Comparison of ENCODE assay signal across 32 cellular contexts in the genomic region with DNA sequence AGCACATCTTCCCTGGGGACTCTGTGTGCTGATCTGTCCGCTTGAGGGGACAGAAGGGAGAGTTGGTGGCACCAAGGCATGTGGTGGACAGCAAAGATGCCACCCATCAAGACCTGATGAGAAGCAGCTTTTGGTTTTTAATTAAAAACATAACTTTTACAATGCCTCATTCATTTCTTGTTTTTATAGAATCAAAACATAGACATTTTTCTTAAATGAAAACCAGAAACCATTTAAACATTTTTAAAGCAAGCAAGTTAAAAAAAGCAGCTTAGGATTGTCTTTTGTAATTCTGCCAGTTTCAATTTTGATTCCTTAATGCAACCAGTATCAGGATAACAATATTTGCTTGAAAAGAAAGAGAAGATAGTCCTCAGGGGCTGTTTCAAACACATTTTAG.
"Had no signal": no experiment of that assay in that cellular context is flagged by ENCODE, and none has a peak within 500 bp of the region (broad histone marks: within the 10 kb centered on the region; RNA-seq: fewer than 3 reads in every experiment).

No MANE protein-coding gene starts in this region.

- H3K4me3 ChIP-seq: ascending aorta, breast epithelium, cardiac muscle cell, coronary artery, dorsolateral prefrontal cortex, esophagus muscularis mucosa, gastrocnemius medialis, heart left ventricle had no signal

- H3K4me1 ChIP-seq: ascending aorta, breast epithelium, esophagus muscularis mucosa, foreskin keratinocyte, gastrocnemius medialis, heart left ventricle had no signal

- H3K36me3 ChIP-seq: ascending aorta, breast epithelium, cardiac muscle cell, gastrocnemius medialis, WERI-Rb-1 had no signal

- H3K9me3 ChIP-seq: ascending aorta, breast epithelium, esophagus muscularis mucosa, gastrocnemius medialis, heart left ventricle had no signal

- DNase-seq: activated B cell treated with CpG ODN at 0.5 μM for 24 hours; activated CD4-positive, alpha-beta T cell treated with anti-CD3 and anti-CD28 coated beads for 48 hours; activated CD4-positive, alpha-beta T cell treated with anti-CD3 and anti-CD28 coated beads, Interleukin-2, amount 50 U/mL, for 1 hour; activated CD4-positive, alpha-beta T cell treated with anti-CD3 and anti-CD28 coated beads, Interleukin-2, amount 50 U/mL, for 48 hours; activated CD8-positive, alpha-beta memory T cell treated with anti-CD3 and anti-CD28 coated beads, Interleukin-2, amount 10 ng/mL, durations not matched to agents 7 days and 5 days; activated CD8-positive, alpha-beta memory T cell treated with anti-CD3 and anti-CD28 coated beads, Interleukin-2, amount 50 U/mL, for 4 hours; activated CD8-positive, alpha-beta T cell treated with anti-CD3 and anti-CD28 coated beads, Interleukin-2, amount 10 ng/mL, durations not matched to agents 7 days and 5 days; activated effector memory CD4-positive, alpha-beta T cell treated with anti-CD3 and anti-CD28 coated beads, Interleukin-2, amount 50 U/mL, for 16 hours; activated naive CD4-positive, alpha-beta T cell treated with anti-CD3 and anti-CD28 coated beads for 36 hours; activated naive CD8-positive, alpha-beta T cell treated with anti-CD3 and anti-CD28 coated beads for 36 hours; activated naive CD8-positive, alpha-beta T cell treated with anti-CD3 and anti-CD28 coated beads, Interleukin-2, amount 50 U/mL, for 24 hours; activated T-cell treated with anti-CD3 and anti-CD28 coated beads, Interleukin-2, amount 50 U/mL, for 1 hour; activated T-cell treated with anti-CD3 and anti-CD28 coated beads, Interleukin-2, amount 50 U/mL, for 48 hours; central memory CD4-positive, alpha-beta T cell; dorsolateral prefrontal cortex; effector memory CD4-positive, alpha-beta T cell; endodermal cell; erythroblast; gastrocnemius medialis; glutamatergic neuron; heart left ventricle; T-helper 1 cell; T-helper 17 cell; T1000; WERI-Rb-1 had no signal

- H3K27ac ChIP-seq: ascending aorta, breast epithelium, cardiac muscle cell, coronary artery, dorsolateral prefrontal cortex, esophagus muscularis mucosa, foreskin keratinocyte, gastrocnemius medialis, heart left ventricle, WERI-Rb-1 had no signal

- H3K27me3 ChIP-seq: ascending aorta, breast epithelium, cardiac muscle cell, dorsolateral prefrontal cortex, esophagus muscularis mucosa, foreskin keratinocyte, gastrocnemius medialis, heart left ventricle had no signal

- ATAC-seq: activated CD4-positive, CD25-positive, alpha-beta regulatory T cell treated with anti-CD3 and anti-CD28 coated beads, Interleukin-2, amount 50 U/mL, for 24 hours; activated CD8-positive, alpha-beta memory T cell treated with anti-CD3 and anti-CD28 coated beads, Interleukin-2, amount 10 ng/mL, durations not matched to agents 7 days and 5 days; activated CD8-positive, alpha-beta T cell treated with anti-CD3 and anti-CD28 coated beads, Interleukin-2, amount 10 ng/mL, durations not matched to agents 7 days and 5 days; activated naive CD8-positive, alpha-beta T cell treated with anti-CD3 and anti-CD28 coated beads, Interleukin-2, amount 50 U/mL, for 24 hours; gastrocnemius medialis; heart left ventricle; T-helper 17 cell had no signal
